Comparison of ENCODE assay signal across 14 cellular contexts in genomic region chr13:77909827-77910226, GRCh38. TPM values are rescaled to one million over a fixed set of nuclear protein-coding genes. Genes with fewer than 3 reads are reported as not detected.
DNase-seq lines count a peak whose midpoint lies in the region; ATAC-seq and TF ChIP-seq lines count a peak whose summit lies in the region.
"Had no signal": no experiment of that assay in that cellular context is flagged by ENCODE, and none has a peak within 500 bp of the region (broad histone marks: within the 10 kb centered on the region; RNA-seq: fewer than 3 reads in every experiment).

No MANE protein-coding gene starts in this region.

- peaks cover 23% of the 10 kb centered on the region for H3K79me2 ChIP-seq in GM23338 (replicated peaks; ENCODE audit: insufficient read depth)
- H3K79me2 ChIP-seq in trophoblast cell (ENCODE audit: control insufficient read depth, insufficient read depth, low read length, poor library complexity), result peaks cover 3% of the 10 kb centered on the region

- H4K8ac ChIP-seq in trophoblast cell (ENCODE audit: low read depth, low read length), result no peak overlapping the region

- H3K4ac ChIP-seq in trophoblast cell (ENCODE audit: low read depth, low read length), result no peak overlapping the region

- no peaks in the 10 kb centered on the region for H3K36me3 ChIP-seq in GM23338 (ENCODE audit: insufficient read depth)
- peaks cover 0 to 10% of the 10 kb centered on the region in 2 experiments for H3K36me3 ChIP-seq in trophoblast cell (ENCODE audit: control insufficient read depth in 1 of 2, insufficient read depth in 2 of 2, low read length in 2 of 2)
- no peaks in the 10 kb centered on the region for H3K36me3 ChIP-seq in left lung
- H3K36me3 ChIP-seq: BE2C had no signal

- no peak overlapping the region for H2BK5ac ChIP-seq in trophoblast cell (ENCODE audit: low read depth, low read length, poor library complexity)

- H3K9ac ChIP-seq in trophoblast cell (ENCODE audit: low read length), result no peak overlapping the region

- peaks cover 18% of the 10 kb centered on the region; the same call in 2 of the 3 replicates for H3K36me3 Mint-ChIP-seq in GM23338 (ENCODE audit: low read depth)
- H3K36me3 Mint-ChIP-seq: CD4-positive, CD25-positive, alpha-beta regulatory T cell had no signal

- H3K18ac ChIP-seq in trophoblast cell (ENCODE audit: low read length), result no peak overlapping the region

- H4K20me1 ChIP-seq in GM23338 (replicated peaks; ENCODE audit: insufficient read depth), result no peaks in the 10 kb centered on the region

- no peak overlapping the region for H4K91ac ChIP-seq in trophoblast cell (ENCODE audit: low read depth, low read length)

- no peaks in the 10 kb centered on the region for H3K9me3 ChIP-seq in trophoblast cell (ENCODE audit: insufficient read depth, low read depth, low read length)
- no peaks in the 10 kb centered on the region for H3K9me3 ChIP-seq in left lung
- H3K9me3 ChIP-seq: BE2C, Caco-2 had no signal

- no peak overlapping the region for H4K12ac ChIP-seq in trophoblast cell (ENCODE audit: low read depth, low read length)

- no peak overlapping the region for H2BK12ac ChIP-seq in trophoblast cell (ENCODE audit: low read length)

- TF ChIP-seq CTCF in GM23338 (conservative IDR thresholded peaks at IDR 0.05; ENCODE audit: low read depth in 2 of 2) (no peak), left lung (IDR thresholded peaks at IDR 0.05) (no peak)

- no peak overlapping the region for H3K4me3 ChIP-seq in GM23338
- H3K4me3 ChIP-seq in trophoblast cell (ENCODE audit: low read depth, low read length), result no peak overlapping the region
- H3K4me3 ChIP-seq in left lung, result no peak overlapping the region

- no peak overlapping the region for H2BK120ac ChIP-seq in trophoblast cell (ENCODE audit: insufficient read depth, low read length, poor library complexity)

- H3K9me2 ChIP-seq in GM23338 (ENCODE audit: insufficient read depth), result peaks cover 8% of the 10 kb centered on the region

- H3K27me3 ChIP-seq in GM23338 (ENCODE audit: insufficient read depth), result no peaks in the 10 kb centered on the region
- H3K27me3 ChIP-seq in trophoblast cell (ENCODE audit: insufficient read depth, low read length), result no peaks in the 10 kb centered on the region
- no peaks in the 10 kb centered on the region for H3K27me3 ChIP-seq in left lung

- DNase-seq in ELF-1 (ENCODE audit: low read depth, low spot score) (peak; percentile 22), GM23338 (ENCODE audit: low spot score) (no peak), islet precursor cell (peak; percentile 73), trophoblast cell (no peak), GM19240 (ENCODE audit: insufficient read length, low spot score) (no peak), left lung (no peak)
- DNase-seq: ACHN; BE2C; C1 segment of cervical spinal cord; Caco-2; CD4-positive, CD25-positive, alpha-beta regulatory T cell; GDM1; H9; IMR-90 had no signal

- peaks cover 13% of the 10 kb centered on the region for H3K79me1 ChIP-seq in trophoblast cell (ENCODE audit: low read length)

- H3K9me3 Mint-ChIP-seq in GM23338, result no peaks in the 10 kb centered on the region
- H3K9me3 Mint-ChIP-seq: H9 had no signal

- 0 out of 2 replicates have a peak overlapping the region, but pooled peaks have one; percentile 41 for H3K27ac ChIP-seq in GM23338 (ENCODE audit: low read depth)
- peak overlapping the region; percentile 87 for H3K27ac ChIP-seq in trophoblast cell (ENCODE audit: low read depth, low read length)
- H3K27ac ChIP-seq in left lung, result no peak overlapping the region

- no peak for ATAC-seq in GM23338
- ATAC-seq in left lung, result no peak

- H3K14ac ChIP-seq in trophoblast cell (ENCODE audit: low read length), result no peak overlapping the region

- no peak overlapping the region for H3K23ac ChIP-seq in trophoblast cell (ENCODE audit: low read length)

- peaks cover 4% of the 10 kb centered on the region for H3K27me3 Mint-ChIP-seq in GM23338 (ENCODE audit: insufficient read depth, low read depth, poor library complexity)
- H3K27me3 Mint-ChIP-seq: CD4-positive, CD25-positive, alpha-beta regulatory T cell had no signal

- no peak overlapping the region for H2AFZ ChIP-seq in GM23338
- H2AFZ ChIP-seq in trophoblast cell (ENCODE audit: insufficient read depth, low read length, poor library complexity), result no peak overlapping the region

- peaks cover 10% of the 10 kb centered on the region for H3K4me1 Mint-ChIP-seq in GM23338
- H3K4me1 Mint-ChIP-seq: CD4-positive, CD25-positive, alpha-beta regulatory T cell; H9 had no signal

- intact Hi-C loops in left lung (cut with DNase I), result no loop called here

- H3K4me1 ChIP-seq in GM23338 (ENCODE audit: insufficient read depth) (no peaks in the 10 kb centered on the region; the same call in 1 of the 2 replicates), trophoblast cell (ENCODE audit: control insufficient read depth in 1 of 2, insufficient read depth in 2 of 2, low read length in 2 of 2) (peaks cover 5 to 20% of the 10 kb centered on the region in 2 experiments), left lung (no peaks in the 10 kb centered on the region)
- H3K4me1 ChIP-seq: BE2C, Caco-2 had no signal

- no peak overlapping the region for H3K4me3 Mint-ChIP-seq in GM23338
- H3K4me3 Mint-ChIP-seq: CD4-positive, CD25-positive, alpha-beta regulatory T cell; H9 had no signal

- H3K4me2 ChIP-seq in GM23338, result no peak overlapping the region
- H3K4me2 ChIP-seq in trophoblast cell (ENCODE audit: low read length), result no peak overlapping the region

- no peaks in the 10 kb centered on the region for H3F3A ChIP-seq in GM23338 (replicated peaks; ENCODE audit: low read depth)

- H2AK5ac ChIP-seq in trophoblast cell (ENCODE audit: low read length), result no peak overlapping the region

- WGBS in trophoblast cell (ENCODE audit: extremely low coverage, insufficient coverage, insufficient read length), result no CpG with 5 or more reads among the region's 3 CpGs

- no peak overlapping the region for H3K27ac Mint-ChIP-seq in GM23338
- H3K27ac Mint-ChIP-seq: CD4-positive, CD25-positive, alpha-beta regulatory T cell; H9 had no signal

TF ChIP-seq in GM23338, 12 proteins besides CTCF, POLR2A, EP300 and RAD21 (continues in another document):
- TF ChIP-seq, protein P1, sequence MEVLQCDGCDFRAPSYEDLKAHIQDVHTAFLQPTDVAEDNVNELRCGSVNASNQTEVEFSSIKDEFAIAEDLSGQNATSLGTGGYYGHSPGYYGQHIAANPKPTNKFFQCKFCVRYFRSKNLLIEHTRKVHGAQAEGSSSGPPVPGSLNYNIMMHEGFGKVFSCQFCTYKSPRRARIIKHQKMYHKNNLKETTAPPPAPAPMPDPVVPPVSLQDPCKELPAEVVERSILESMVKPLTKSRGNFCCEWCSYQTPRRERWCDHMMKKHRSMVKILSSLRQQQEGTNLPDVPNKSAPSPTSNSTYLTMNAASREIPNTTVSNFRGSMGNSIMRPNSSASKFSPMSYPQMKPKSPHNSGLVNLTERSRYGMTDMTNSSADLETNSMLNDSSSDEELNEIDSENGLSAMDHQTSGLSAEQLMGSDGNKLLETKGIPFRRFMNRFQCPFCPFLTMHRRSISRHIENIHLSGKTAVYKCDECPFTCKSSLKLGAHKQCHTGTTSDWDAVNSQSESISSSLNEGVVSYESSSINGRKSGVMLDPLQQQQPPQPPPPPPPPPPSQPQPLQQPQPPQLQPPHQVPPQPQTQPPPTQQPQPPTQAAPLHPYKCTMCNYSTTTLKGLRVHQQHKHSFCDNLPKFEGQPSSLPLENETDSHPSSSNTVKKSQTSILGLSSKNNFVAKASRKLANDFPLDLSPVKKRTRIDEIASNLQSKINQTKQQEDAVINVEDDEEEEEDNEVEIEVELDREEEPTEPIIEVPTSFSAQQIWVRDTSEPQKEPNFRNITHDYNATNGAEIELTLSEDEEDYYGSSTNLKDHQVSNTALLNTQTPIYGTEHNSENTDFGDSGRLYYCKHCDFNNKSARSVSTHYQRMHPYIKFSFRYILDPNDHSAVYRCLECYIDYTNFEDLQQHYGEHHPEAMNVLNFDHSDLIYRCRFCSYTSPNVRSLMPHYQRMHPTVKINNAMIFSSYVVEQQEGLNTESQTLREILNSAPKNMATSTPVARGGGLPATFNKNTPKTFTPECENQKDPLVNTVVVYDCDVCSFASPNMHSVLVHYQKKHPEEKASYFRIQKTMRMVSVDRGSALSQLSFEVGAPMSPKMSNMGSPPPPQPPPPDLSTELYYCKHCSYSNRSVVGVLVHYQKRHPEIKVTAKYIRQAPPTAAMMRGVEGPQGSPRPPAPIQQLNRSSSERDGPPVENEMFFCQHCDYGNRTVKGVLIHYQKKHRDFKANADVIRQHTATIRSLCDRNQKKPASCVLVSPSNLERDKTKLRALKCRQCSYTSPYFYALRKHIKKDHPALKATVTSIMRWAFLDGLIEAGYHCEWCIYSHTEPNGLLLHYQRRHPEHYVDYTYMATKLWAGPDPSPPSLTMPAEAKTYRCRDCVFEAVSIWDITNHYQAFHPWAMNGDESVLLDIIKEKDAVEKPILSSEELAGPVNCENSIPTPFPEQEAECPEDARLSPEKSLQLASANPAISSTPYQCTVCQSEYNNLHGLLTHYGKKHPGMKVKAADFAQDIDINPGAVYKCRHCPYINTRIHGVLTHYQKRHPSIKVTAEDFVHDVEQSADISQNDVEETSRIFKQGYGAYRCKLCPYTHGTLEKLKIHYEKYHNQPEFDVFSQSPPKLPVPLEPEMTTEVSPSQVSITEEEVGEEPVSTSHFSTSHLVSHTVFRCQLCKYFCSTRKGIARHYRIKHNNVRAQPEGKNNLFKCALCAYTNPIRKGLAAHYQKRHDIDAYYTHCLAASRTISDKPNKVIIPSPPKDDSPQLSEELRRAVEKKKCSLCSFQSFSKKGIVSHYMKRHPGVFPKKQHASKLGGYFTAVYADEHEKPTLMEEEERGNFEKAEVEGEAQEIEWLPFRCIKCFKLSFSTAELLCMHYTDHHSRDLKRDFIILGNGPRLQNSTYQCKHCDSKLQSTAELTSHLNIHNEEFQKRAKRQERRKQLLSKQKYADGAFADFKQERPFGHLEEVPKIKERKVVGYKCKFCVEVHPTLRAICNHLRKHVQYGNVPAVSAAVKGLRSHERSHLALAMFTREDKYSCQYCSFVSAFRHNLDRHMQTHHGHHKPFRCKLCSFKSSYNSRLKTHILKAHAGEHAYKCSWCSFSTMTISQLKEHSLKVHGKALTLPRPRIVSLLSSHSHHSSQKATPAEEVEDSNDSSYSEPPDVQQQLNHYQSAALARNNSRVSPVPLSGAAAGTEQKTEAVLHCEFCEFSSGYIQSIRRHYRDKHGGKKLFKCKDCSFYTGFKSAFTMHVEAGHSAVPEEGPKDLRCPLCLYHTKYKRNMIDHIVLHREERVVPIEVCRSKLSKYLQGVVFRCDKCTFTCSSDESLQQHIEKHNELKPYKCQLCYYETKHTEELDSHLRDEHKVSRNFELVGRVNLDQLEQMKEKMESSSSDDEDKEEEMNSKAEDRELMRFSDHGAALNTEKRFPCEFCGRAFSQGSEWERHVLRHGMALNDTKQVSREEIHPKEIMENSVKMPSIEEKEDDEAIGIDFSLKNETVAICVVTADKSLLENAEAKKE (CRISPR knock-in tag; IDR thresholded peaks at IDR 0.05), result no peak
- no peak for TF ChIP-seq STAT1 (IDR thresholded peaks at IDR 0.05; ENCODE audit: unreplicated experiment)
- TF ChIP-seq JUNB (IDR thresholded peaks at IDR 0.05; ENCODE audit: unreplicated experiment), result no peak
- no peak for TF ChIP-seq ZNF331 (CRISPR knock-in tag; IDR thresholded peaks at IDR 0.05; ENCODE audit: low read depth)

RNA-seq across cellular contexts. Expression of gene EDNRB, which starts 8.8 kb away (rescaled TPM):
- 28.9 and 29.2 TPM in 2 replicates for total RNA-seq in GM23338 (2014; rRNA removed; shearing (Covaris generic))
- 27.9 and 29.4 TPM in 2 replicates for polyA plus RNA-seq in GM23338 (2016; fragmentation: Nextera tagmentation; extraction: Ambion mirVana)
- 88.6 TPM in 2 replicates for polyA plus RNA-seq in trophoblast cell (2013)
- 10 to 100 TPM; 58.4 to 72.7 TPM for total RNA-seq in left lung
- total RNA-seq: CD4-positive, CD25-positive, alpha-beta regulatory T cell had no signal
- polyA plus RNA-seq: CD4-positive, CD25-positive, alpha-beta regulatory T cell had no signal

Comparison
In these comparisons a context has a peak if more than half of its experiments do, and no peak if none do; other contexts are left out.
1. DNase-seq: peak in ELF-1 (single experiment) and islet precursor cell (single experiment); none in GM23338 (single experiment), trophoblast cell (0 of 2), GM19240 (single experiment) and left lung (0 of 2).
2. H3K27ac ChIP-seq: peak in GM23338 (single experiment) and trophoblast cell (single experiment); none in left lung (0 of 2).